ENCODE assay signal across 17 cellular contexts in the genomic region with DNA sequence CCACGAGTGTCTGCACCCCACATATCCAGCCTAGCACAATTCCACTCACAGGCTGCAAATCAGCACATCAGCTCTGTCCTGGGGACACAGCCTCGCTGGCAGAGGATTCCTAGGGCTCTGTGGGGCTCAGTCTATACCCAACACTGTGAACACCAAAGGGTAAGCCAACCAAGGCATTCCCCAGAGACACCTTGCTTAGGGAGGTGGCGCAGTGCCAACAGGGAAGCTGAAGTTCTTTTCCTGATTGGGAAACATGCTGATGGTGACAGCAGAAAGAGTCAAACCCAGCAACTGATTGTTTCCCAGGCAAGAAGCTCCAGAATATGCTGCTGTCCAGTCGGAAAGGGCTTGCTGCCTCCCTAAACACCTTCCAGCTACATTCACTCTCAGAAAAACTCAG. TPM values are rescaled to one million over a fixed set of nuclear protein-coding genes. Genes with fewer than 3 reads are reported as not detected.
"Had no signal": no experiment of that assay in that cellular context is flagged by ENCODE, and none has a peak within 500 bp of the region (broad histone marks: within the 10 kb centered on the region; RNA-seq: fewer than 3 reads in every experiment).

No MANE protein-coding gene starts in this region.

- H3K9me3 ChIP-seq: ascending aorta, lower lobe of right lung, neutrophil, spleen, tibial nerve had no signal

- H3K27ac Mint-ChIP-seq: activated CD8-positive, alpha-beta T cell treated with anti-CD3 and anti-CD28 coated beads, Interleukin-2, amount 10 ng/mL, durations not matched to agents 7 days and 5 days; activated naive CD8-positive, alpha-beta T cell treated with anti-CD3 and anti-CD28 coated beads, Interleukin-2, amount 50 U/mL, for 24 hours; naive thymus-derived CD4-positive, alpha-beta T cell; stimulated activated memory B cell treated with anti-CD40 and anti-IgM and Interleukin-4, amounts not matched to agents 10 μg/mL and 1 μg/mL and 100 μg/mL, for 72 hours had no signal

- ATAC-seq: activated CD8-positive, alpha-beta T cell treated with anti-CD3 and anti-CD28 coated beads, Interleukin-2, amount 10 ng/mL, durations not matched to agents 7 days and 5 days; activated naive CD8-positive, alpha-beta T cell treated with anti-CD3 and anti-CD28 coated beads, Interleukin-2, amount 50 U/mL, for 24 hours; lower lobe of right lung; naive thymus-derived CD4-positive, alpha-beta T cell; right cardiac atrium; stimulated activated memory B cell treated with anti-CD40 and anti-IgM and Interleukin-4, amounts not matched to agents 10 μg/mL and 1 μg/mL and 100 μg/mL, for 72 hours had no signal

- H3K4me1 ChIP-seq: ascending aorta, lower lobe of right lung, spleen, tibial nerve had no signal

- DNase-seq: activated CD4-positive, alpha-beta T cell treated with anti-CD3 and anti-CD28 coated beads for 48 hours; activated CD8-positive, alpha-beta T cell treated with anti-CD3 and anti-CD28 coated beads, Interleukin-2, amount 10 ng/mL, durations not matched to agents 7 days and 5 days; activated naive CD4-positive, alpha-beta T cell treated with Interleukin-2 at 50 U/mL for 16 hours; activated naive CD8-positive, alpha-beta T cell treated with anti-CD3 and anti-CD28 coated beads, Interleukin-2, amount 50 U/mL, for 24 hours; effector CD8-positive, alpha-beta T cell; kidney glomerular epithelial cell; lower lobe of right lung; naive thymus-derived CD4-positive, alpha-beta T cell; posterior cingulate gyrus; right cardiac atrium; spleen; stimulated activated CD4-positive, alpha-beta T cell treated with anti-CD3 and anti-CD28 coated beads, Interleukin-1b, Interleukin-23, amount 100 ng/mL, for 48 hours had no signal

- FAIRE-seq: colon had no signal

- H3K9me3 Mint-ChIP-seq: activated naive CD8-positive, alpha-beta T cell treated with anti-CD3 and anti-CD28 coated beads, Interleukin-2, amount 50 U/mL, for 24 hours; stimulated activated memory B cell treated with anti-CD40 and anti-IgM and Interleukin-4, amounts not matched to agents 10 μg/mL and 1 μg/mL and 100 μg/mL, for 72 hours had no signal

- H3K36me3 Mint-ChIP-seq: naive thymus-derived CD4-positive, alpha-beta T cell; stimulated activated memory B cell treated with anti-CD40 and anti-IgM and Interleukin-4, amounts not matched to agents 10 μg/mL and 1 μg/mL and 100 μg/mL, for 72 hours had no signal

- H3K36me3 ChIP-seq: ascending aorta, lower lobe of right lung, neutrophil, spleen, tibial nerve had no signal

- H3K27me3 ChIP-seq: ascending aorta, neutrophil, tibial nerve had no signal

- H3K4me1 Mint-ChIP-seq: activated naive CD8-positive, alpha-beta T cell treated with anti-CD3 and anti-CD28 coated beads, Interleukin-2, amount 50 U/mL, for 24 hours; naive thymus-derived CD4-positive, alpha-beta T cell; stimulated activated memory B cell treated with anti-CD40 and anti-IgM and Interleukin-4, amounts not matched to agents 10 μg/mL and 1 μg/mL and 100 μg/mL, for 72 hours had no signal

- H3K4me3 ChIP-seq: ascending aorta, lower lobe of right lung, spleen, tibial nerve had no signal

- H3K27ac ChIP-seq: ascending aorta, lower lobe of right lung, neutrophil, spleen, tibial nerve had no signal

- H3K4me3 Mint-ChIP-seq: activated CD8-positive, alpha-beta T cell treated with anti-CD3 and anti-CD28 coated beads, Interleukin-2, amount 10 ng/mL, durations not matched to agents 7 days and 5 days; activated naive CD8-positive, alpha-beta T cell treated with anti-CD3 and anti-CD28 coated beads, Interleukin-2, amount 50 U/mL, for 24 hours; naive thymus-derived CD4-positive, alpha-beta T cell; stimulated activated memory B cell treated with anti-CD40 and anti-IgM and Interleukin-4, amounts not matched to agents 10 μg/mL and 1 μg/mL and 100 μg/mL, for 72 hours had no signal

RNA-seq across cellular contexts. Expression of a gene that starts 55.8 kb away (rescaled TPM):
- total RNA-seq: ascending aorta had no signal
